8 cellular contexts compared by ENCODE assay signal in the genomic region with DNA sequence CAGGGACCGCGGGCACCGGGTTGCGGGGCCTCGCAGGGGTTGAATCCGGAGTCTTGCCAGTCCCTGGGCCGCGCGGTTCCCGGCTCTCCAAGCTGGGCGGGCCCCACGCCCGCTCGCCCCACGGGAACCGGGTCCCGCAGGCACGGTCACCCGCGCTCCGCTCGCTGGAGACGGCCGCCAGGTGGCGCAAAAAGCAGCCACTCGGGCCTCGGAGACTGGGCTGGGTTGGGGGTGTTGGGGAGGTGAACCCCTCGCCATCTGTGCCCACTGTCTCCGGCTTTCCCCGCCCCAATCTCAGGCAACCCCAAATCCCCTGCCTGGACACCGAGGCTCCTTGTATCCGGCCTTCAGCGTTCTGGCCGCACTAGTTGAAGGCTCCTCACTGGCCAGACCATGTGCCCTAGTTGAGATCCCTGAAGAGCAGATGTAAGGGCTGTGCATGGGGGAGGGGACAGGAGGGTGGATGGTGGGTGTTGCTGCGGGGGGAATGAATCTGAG. TPM values are rescaled to one million over a fixed set of nuclear protein-coding genes. Genes with fewer than 3 reads are reported as not detected.
DNase-seq lines count a peak whose midpoint lies in the region; ATAC-seq and TF ChIP-seq lines count a peak whose summit lies in the region.

No MANE protein-coding gene starts in this region.

- CTCF ChIA-PET in AG04450 (lab: Charles Lee) (interaction anchor here (1.4 to 3.0 kb wide), 4 partner anchors 7 to 386 kb away, joined by 3 to 26 read pairs (median 6); partner anchors contain the start of gene UFSP1), HEK293T (lab: Yijun Ruan, JAX) (interaction anchor here (0.6 kb wide), 1 partner anchor 369 kb away, joined by 3 read pairs; no protein-coding TSS in a partner anchor)

- 2 to 3% methylated on average over 19 to 31 of the region's 35 CpGs for WGBS in mesodermal cell (ENCODE audit: insufficient coverage in 2 of 2), 2 experiments
- 4% methylated on average over 9 of the region's 35 CpGs for WGBS in suprapubic skin

- H3K9me3 ChIP-seq in AG04450 (ENCODE audit: control insufficient read depth, insufficient read depth, low read length) (no peaks in the 10 kb centered on the region; the same call in 1 of the 2 replicates), mesodermal cell (ENCODE audit: control insufficient read depth, low read length) (no peaks in the 10 kb centered on the region), suprapubic skin (no peaks in the 10 kb centered on the region)

- peaks cover 3% of the 10 kb centered on the region for H3K36me3 ChIP-seq in mesodermal cell (ENCODE audit: control insufficient read depth, insufficient read depth, low read length)
- H3K36me3 ChIP-seq in suprapubic skin: no peaks in the 10 kb centered on the region

- no peak for TF ChIP-seq POLR2A in suprapubic skin (IDR thresholded peaks at IDR 0.05)

- H3K4me3 ChIP-seq in AG04450 (ENCODE audit: low read depth, low read length) (peak overlapping the region; percentile 31; the same call in 1 of the 2 replicates), mesodermal cell (ENCODE audit: extremely low read depth, insufficient read depth, low read length, poor library complexity, severe bottlenecking) (peak overlapping the region; percentile 19), suprapubic skin (peak overlapping the region; percentile 49)

- no peak for TF ChIP-seq EP300 in suprapubic skin (IDR thresholded peaks at IDR 0.05)

- peak; percentile 70 for TF ChIP-seq CTCF in AG04450 (IDR thresholded peaks at IDR 0.05; ENCODE audit: low read depth, low read length)
- TF ChIP-seq CTCF in suprapubic skin (IDR thresholded peaks at IDR 0.05): peak; percentile 34 to 80

- POLR2A ChIA-PET in AG04450 (lab: Yijun Ruan, JAX) (no interaction called here), HEK293T (lab: Yijun Ruan, JAX) (no interaction called here)

- H3K27me3 ChIP-seq in AG04450 (ENCODE audit: control insufficient read depth, insufficient read depth, low read length) (peaks cover 35% of the 10 kb centered on the region), suprapubic skin (peaks cover 63% of the 10 kb centered on the region)

- ATAC-seq in HG03342 (IDR thresholded peaks at IDR 0.05; ENCODE audit: unreplicated experiment): no peak

- no peak for DNase-seq in AG04450 (ENCODE audit: low read depth, low spot score)
- DNase-seq in HEK293T (ENCODE audit: extremely low spot score): peak; percentile 63
- peak; percentile 49 for DNase-seq in activated CD4-positive, CD25-positive, alpha-beta regulatory T cell treated with anti-CD3 and anti-CD28 coated beads, Interleukin-2, amount 50 U/mL, for 72 hours
- DNase-seq in ecto neural progenitor cell (ENCODE audit: low spot score): peak; percentile 75
- DNase-seq in suprapubic skin (ENCODE audit: low spot score in 2 of 2): peak in 1 of 2 donors; percentile 73
- DNase-seq in NK-92 treated with Interleukin-12 subunit alpha and Interleukin-12 subunit beta, amount 100 ng/mL, for 24 hours (lab: John Stamatoyannopoulos, UW): no peak

- H3K4me1 ChIP-seq in mesodermal cell (ENCODE audit: control insufficient read depth, insufficient read depth, low read length, poor library complexity, severe bottlenecking): peaks cover 6% of the 10 kb centered on the region
- H3K4me1 ChIP-seq in suprapubic skin: peaks cover 37% of the 10 kb centered on the region

- H3K27ac ChIP-seq in AG04450 (ENCODE audit: low read depth, low read length) (no peak overlapping the region), mesodermal cell (ENCODE audit: low read depth, low read length, severe bottlenecking) (no peak overlapping the region), suprapubic skin (no peak overlapping the region)

TF ChIP-seq in HEK293T, 16 proteins besides CTCF, POLR2A, EP300 and RAD21:
- TF ChIP-seq TARDBP (IDR thresholded peaks at IDR 0.05): 0 out of 2 replicates have a peak, but pooled peaks have one; percentile 52
- peak; percentile 71 for TF ChIP-seq L3MBTL2 (conservative IDR thresholded peaks at IDR 0.05)
- no peak for TF ChIP-seq CTBP1 (IDR thresholded peaks at IDR 0.05; ENCODE audit: borderline replicate concordance)
TF ChIP-seq in HEK293T: peak in this region for 2.

RNA-seq across cellular contexts. Expression of gene ACHE, which starts 1.5 kb away (rescaled TPM):
- 0.24 and 0.35 TPM in 2 replicates for polyA plus RNA-seq in AG04450 (2011; rRNA removed)
- 0.26 and 0.55 TPM in 2 replicates for polyA minus RNA-seq in AG04450 (2011; rRNA and poly(A)+ RNA removed)
- polyA plus RNA-seq in mesodermal cell (2013, experiment 1 of 2): 16.8 TPM
- polyA plus RNA-seq in mesodermal cell (2013, experiment 2 of 2): 12.7 TPM
- total RNA-seq in suprapubic skin: 1 to 10 TPM in 1 of 4 donors, under 1 TPM in 2, not detected in 1; 0.30 to 2.5 (median 0.81) TPM

RNA-seq across cellular contexts. Expression of gene UFSP1, which starts 7.6 kb away (rescaled TPM):
- 0.48 and 1.3 TPM in 2 replicates for polyA plus RNA-seq in AG04450 (2011; rRNA removed)
- 1.7 and 2.8 TPM in 2 replicates for polyA minus RNA-seq in AG04450 (2011; rRNA and poly(A)+ RNA removed)
- 1.5 TPM for polyA plus RNA-seq in mesodermal cell (2013, experiment 1 of 2)
- 0.86 TPM for polyA plus RNA-seq in mesodermal cell (2013, experiment 2 of 2)
- 1 to 10 TPM; 1.1 to 2.3 (median 1.7) TPM for total RNA-seq in suprapubic skin

RNA-seq across cellular contexts. Expression of gene SRRT, which starts 22.3 kb away (rescaled TPM):
- polyA plus RNA-seq in AG04450 (2011; rRNA removed): 42.4 and 51.8 TPM in 2 replicates
- 56.1 and 67.0 TPM in 2 replicates for polyA minus RNA-seq in AG04450 (2011; rRNA and poly(A)+ RNA removed)
- 89.6 TPM for polyA plus RNA-seq in mesodermal cell (2013, experiment 1 of 2)
- polyA plus RNA-seq in mesodermal cell (2013, experiment 2 of 2): 82.7 TPM
- total RNA-seq in suprapubic skin: 100 to 1,000 TPM in 2 of 4 donors, 10 to 100 TPM in 2; 62.8 to 163 (median 92.8) TPM

RNA-seq across cellular contexts. Expression of gene TRIP6, which starts 30.0 kb away (rescaled TPM):
- polyA plus RNA-seq in AG04450 (2011; rRNA removed): 65.9 and 67.3 TPM in 2 replicates
- polyA minus RNA-seq in AG04450 (2011; rRNA and poly(A)+ RNA removed): 39.1 and 45.8 TPM in 2 replicates
- 86.0 TPM for polyA plus RNA-seq in mesodermal cell (2013, experiment 1 of 2)
- 68.8 TPM for polyA plus RNA-seq in mesodermal cell (2013, experiment 2 of 2)
- 100 to 1,000 TPM in 1 of 4 donors, 10 to 100 TPM in 3; 66.3 to 113 (median 80.7) TPM for total RNA-seq in suprapubic skin

RNA-seq across cellular contexts. Expression of gene SLC12A9, which starts 44.6 kb away (rescaled TPM):
- 10.8 and 11.2 TPM in 2 replicates for polyA plus RNA-seq in AG04450 (2011; rRNA removed)
- polyA minus RNA-seq in AG04450 (2011; rRNA and poly(A)+ RNA removed): 16.0 and 17.3 TPM in 2 replicates
- polyA plus RNA-seq in mesodermal cell (2013, experiment 1 of 2): 16.4 TPM
- 14.7 TPM for polyA plus RNA-seq in mesodermal cell (2013, experiment 2 of 2)
- 10 to 100 TPM; 22.5 to 33.8 (median 26.4) TPM for total RNA-seq in suprapubic skin

Comparison
In these comparisons a context has a peak if more than half of its experiments do, and no peak if none do; other contexts are left out.
1. DNase-seq: peak in HEK293T (single experiment), activated CD4-positive, CD25-positive, alpha-beta regulatory T cell treated with anti-CD3 and anti-CD28 coated beads, Interleukin-2, amount 50 U/mL, for 72 hours (single experiment) and ecto neural progenitor cell (single experiment); none in AG04450 (single experiment) and NK-92 treated with Interleukin-12 subunit alpha and Interleukin-12 subunit beta, amount 100 ng/mL, for 24 hours (single experiment).
2. Peak in every context shown above with its lines, with median percentiles within 50 percentile points of each other: H3K4me3 ChIP-seq.